ENCODE assay signal across 11 cellular contexts in genomic region chr18:12015697-12016062, GRCh38. TPM values are rescaled to one million over a fixed set of nuclear protein-coding genes. Genes with fewer than 3 reads are reported as not detected.
DNase-seq lines count a peak whose midpoint lies in the region; ATAC-seq, FAIRE-seq and TF ChIP-seq lines count a peak whose summit lies in the region.
"Had no signal": no experiment of that assay in that cellular context is flagged by ENCODE, and none has a peak within 500 bp of the region (broad histone marks: within the 10 kb centered on the region; RNA-seq: fewer than 3 reads in every experiment).

No MANE protein-coding gene starts in this region.

- DNase-seq in M059J (ENCODE audit: low read depth), result peak; percentile 89
- DNase-seq in MCF 10A (ENCODE audit: unreplicated experiment), result peak; percentile 94
- DNase-seq in keratinocyte (ENCODE audit: low read depth, low spot score), result no peak
- DNase-seq in small intestine, result peak; percentile 94
- DNase-seq in NCI-H1105 (lab: John Stamatoyannopoulos, UW), result no peak
- DNase-seq in H9, result no peak
- DNase-seq in COLO829 (ENCODE audit: low spot score), result no peak
- DNase-seq: central memory CD4-positive, alpha-beta T cell; DND-41 had no signal

- peak overlapping the region; percentile 15 for H3K27ac ChIP-seq in keratinocyte (ENCODE audit: control insufficient read depth, insufficient read depth, low read length)
- peak overlapping the region; percentile 84 to 92 for H3K27ac ChIP-seq in small intestine (ENCODE audit: low read depth in 1 of 2, low read length in 1 of 2)
- H3K27ac ChIP-seq in H9 (ENCODE audit: insufficient read length, low read depth, low read length), result no peak overlapping the region
- H3K27ac ChIP-seq: SJSA1 had no signal

- H3K9me3 ChIP-seq in keratinocyte (ENCODE audit: control insufficient read depth, low read depth, low read length) (no peaks in the 10 kb centered on the region), small intestine (ENCODE audit: control insufficient read depth, low read depth) (no peaks in the 10 kb centered on the region), H9 (ENCODE audit: control insufficient read depth, low read depth, low read length) (no peaks in the 10 kb centered on the region)
- H3K9me3 ChIP-seq: SJSA1 had no signal

- H4K20me1 ChIP-seq in keratinocyte (ENCODE audit: control insufficient read depth, extremely low read depth, insufficient read depth, low read length), result no peaks in the 10 kb centered on the region
- H4K20me1 ChIP-seq in H9 (ENCODE audit: control insufficient read depth, insufficient read depth, insufficient read length), result no peaks in the 10 kb centered on the region

- H4K91ac ChIP-seq in H9 (ENCODE audit: insufficient read length, low read depth, low read length), result no peak overlapping the region

- no peak overlapping the region for H3K14ac ChIP-seq in H9 (ENCODE audit: insufficient read depth, low read length)

- H3K4me1 Mint-ChIP-seq in MCF 10A (ENCODE audit: insufficient read depth, unreplicated experiment) (peaks cover 17% of the 10 kb centered on the region), H9 (no peaks in the 10 kb centered on the region)

- POLR2A ChIA-PET in MCF 10A (lab: Yijun Ruan, JAX), result interaction anchor here (0.8 to 3.1 kb wide), 7 partner anchors 9 to 107 kb away, joined by 3 to 12 read pairs (median 6); no protein-coding TSS in a partner anchor

- H3K79me2 ChIP-seq in keratinocyte (ENCODE audit: control insufficient read depth, insufficient read depth, low read length) (no peaks in the 10 kb centered on the region), H9 (ENCODE audit: insufficient read depth, low read length) (no peaks in the 10 kb centered on the region)

- H3K4me2 ChIP-seq in keratinocyte (ENCODE audit: control insufficient read depth, extremely low read depth, insufficient read depth, low read depth, low read length) (no peak overlapping the region), H9 (ENCODE audit: insufficient read depth, insufficient read length, low read length) (no peak overlapping the region)

- H2AFZ ChIP-seq in keratinocyte (ENCODE audit: control insufficient read depth, low read length) (no peak overlapping the region), H9 (ENCODE audit: low read length) (no peak overlapping the region)

- no TSS peak for BruUV-seq in MCF 10A (replicated peaks; lab: Mats Ljungman, UMichigan)

- intact Hi-C loops in MCF 10A (cut with micrococcal nuclease), result no loop called here

- H3K9me3 Mint-ChIP-seq in MCF 10A (ENCODE audit: unreplicated experiment) (no peaks in the 10 kb centered on the region), H9 (no peaks in the 10 kb centered on the region)

- CTCF ChIA-PET in MCF 10A (lab: Yijun Ruan, JAX), result interaction anchor here (0.7 to 3.0 kb wide), 8 partner anchors 16 to 836 kb away, joined by 3 to 16 read pairs (median 5); no protein-coding TSS in a partner anchor

- H3K27me3 ChIP-seq in keratinocyte (ENCODE audit: control insufficient read depth, extremely low read depth, insufficient read depth, low read length), result no peaks in the 10 kb centered on the region
- no peaks in the 10 kb centered on the region for H3K27me3 ChIP-seq in small intestine (ENCODE audit: control insufficient read depth in 2 of 2, insufficient read depth in 2 of 2, low read length in 2 of 2)
- no peaks in the 10 kb centered on the region for H3K27me3 ChIP-seq in H9 (ENCODE audit: insufficient read depth, low read length)
- H3K27me3 ChIP-seq: SJSA1 had no signal

- H3K4me3 ChIP-seq in keratinocyte (ENCODE audit: control insufficient read depth in 2 of 3, extremely low read depth in 1 of 3, insufficient read depth in 2 of 3, low read depth in 1 of 3, low read length in 3 of 3) (no peak overlapping the region), small intestine (ENCODE audit: low read depth in 1 of 2, low read length in 2 of 2) (no peak overlapping the region)
- H3K4me3 ChIP-seq: SJSA1 had no signal

- H3K27ac Mint-ChIP-seq in MCF 10A (ENCODE audit: low read depth, unreplicated experiment) (peak overlapping the region; percentile 59), H9 (no peak overlapping the region)

- no peak overlapping the region for H2BK15ac ChIP-seq in H9 (ENCODE audit: low read depth, low read length)

- H2BK20ac ChIP-seq in H9 (ENCODE audit: low read depth, low read length, poor library complexity, severe bottlenecking), result no peak overlapping the region

- WGBS in small intestine, 3 donors, result 6 to 45% (median 32%) methylated on average over 6 of the region's 6 CpGs
- no CpG with 5 or more reads among the region's 6 CpGs for whole genome bisulfite sequencing in H9 (ENCODE audit: extremely low coverage, insufficient read length, low lambda C conversion rate)

- H3K4ac ChIP-seq in H9 (ENCODE audit: low read depth, low read length), result no peak overlapping the region

- no peak overlapping the region for H2AK5ac ChIP-seq in H9 (ENCODE audit: insufficient read length, low read length)

- H3K23me2 ChIP-seq in H9 (ENCODE audit: insufficient read length, low read depth, low read length, poor library complexity, severe bottlenecking), result no peaks in the 10 kb centered on the region

- H2BK5ac ChIP-seq in H9 (ENCODE audit: insufficient read length, low read length), result no peak overlapping the region

- H3T11ph ChIP-seq in H9 (ENCODE audit: low read length), result no peak overlapping the region

- no peak overlapping the region for H3K4me3 Mint-ChIP-seq in MCF 10A (ENCODE audit: unreplicated experiment)
- H3K4me3 Mint-ChIP-seq in H9, result no peak overlapping the region

- H4K5ac ChIP-seq in H9 (ENCODE audit: insufficient read length, low read depth, low read length), result no peak overlapping the region

- H3K36me3 ChIP-seq in keratinocyte (ENCODE audit: control insufficient read depth in 2 of 2, extremely low read depth in 1 of 2, insufficient read depth in 2 of 2, low read length in 2 of 2) (peaks cover 2 to 4% of the 10 kb centered on the region in 2 experiments), small intestine (ENCODE audit: control insufficient read depth in 2 of 2, insufficient read depth in 2 of 2, low read length in 2 of 2) (peaks cover 0 to 5% of the 10 kb centered on the region in 2 donors)
- H3K36me3 ChIP-seq: SJSA1 had no signal

- no peak overlapping the region for H2BK12ac ChIP-seq in H9 (ENCODE audit: insufficient read length, low read depth, low read length)

- peak; percentile 55 for FAIRE-seq in keratinocyte (lab: Jason Lieb, UNC)
- FAIRE-seq in small intestine (lab: Jason Lieb, UNC), result no peak

- no peak for ATAC-seq in HG03571 (IDR thresholded peaks at IDR 0.05; ENCODE audit: unreplicated experiment)

- no peak overlapping the region for H3K56ac ChIP-seq in H9 (ENCODE audit: insufficient read length, low read depth, low read length)

- H3K9ac ChIP-seq in keratinocyte (ENCODE audit: control insufficient read depth, extremely low read depth, insufficient read depth, low read length) (no peak overlapping the region), H9 (ENCODE audit: extremely low read depth, insufficient read length, low read length) (no peak overlapping the region)

- H3K9me1 ChIP-seq in keratinocyte (ENCODE audit: control insufficient read depth, extremely low read depth, insufficient read depth, low read length), result no peaks in the 10 kb centered on the region

- H3K36me3 Mint-ChIP-seq in MCF 10A (ENCODE audit: insufficient read depth, unreplicated experiment) (peaks cover 23% of the 10 kb centered on the region), H9 (ENCODE audit: insufficient read depth in 1 of 3, low read depth in 3 of 3) (peaks cover 46 to 77% (median 51%) of the 10 kb centered on the region in 3 experiments)

- TF ChIP-seq CTCF in MCF 10A (IDR thresholded peaks at IDR 0.05; ENCODE audit: unreplicated experiment) (no peak), keratinocyte (optimal IDR thresholded peaks at IDR 0.05 in 1 of 3, IDR thresholded peaks at IDR 0.05 in 1 of 3, conservative IDR thresholded peaks at IDR 0.05 in 1 of 3; ENCODE audit: extremely low read depth in 1 of 3, insufficient read depth in 2 of 3, low read length in 3 of 3) (no peak), H9 (conservative IDR thresholded peaks at IDR 0.05) (no peak)

- H3K4me1 ChIP-seq in keratinocyte (ENCODE audit: control insufficient read depth, extremely low read depth, insufficient read depth, low read length) (peaks cover 22% of the 10 kb centered on the region), small intestine (ENCODE audit: control insufficient read depth in 2 of 2, insufficient read depth in 1 of 2, low read depth in 1 of 2, low read length in 1 of 2) (peaks cover 0 to 1% of the 10 kb centered on the region in 2 donors), H9 (ENCODE audit: insufficient read depth, low read length) (no peaks in the 10 kb centered on the region)

- H3K18ac ChIP-seq in H9 (ENCODE audit: insufficient read length, low read depth, low read length), result no peak overlapping the region

- dilution Hi-C loops in keratinocyte (cut with MboI; ENCODE audit: extremely low pct_ligation_motif_present, low sequenced_read_pairs), result no loop called here

- H2BK120ac ChIP-seq in H9 (ENCODE audit: low read depth, low read length, poor library complexity, severe bottlenecking), result no peak overlapping the region

- no peak overlapping the region for H3K23ac ChIP-seq in H9 (ENCODE audit: insufficient read length, low read depth, low read length)

- no peaks in the 10 kb centered on the region for H3K79me1 ChIP-seq in H9 (ENCODE audit: insufficient read depth, low read depth, low read length, poor library complexity, severe bottlenecking)

- no peak overlapping the region for H4K8ac ChIP-seq in H9 (replicated peaks; ENCODE audit: insufficient read length, low read depth, low read length)

- H3K27me3 Mint-ChIP-seq in MCF 10A (ENCODE audit: insufficient read depth, unreplicated experiment) (no peaks in the 10 kb centered on the region), H9 (ENCODE audit: low read depth) (no peaks in the 10 kb centered on the region; the same call in 1 of the 2 replicates)

RNA-seq across cellular contexts. Expression of gene IMPA2, which starts 34.4 kb away (rescaled TPM):
- total RNA-seq in M059J (2014; rRNA removed; shearing (Covaris generic)), result 9.6 and 10.4 TPM in 2 replicates
- 8.8 and 12.8 TPM in 2 replicates for total RNA-seq in MCF 10A (2022)
- polyA plus RNA-seq in keratinocyte, result 9.9 to 18.7 TPM (median 17.6 TPM) in 3 replicates
- polyA plus RNA-seq in keratinocyte (2011; ENCODE audit: low read depth), result 66.4 TPM
- 11.2 and 14.0 TPM in 2 replicates for polyA plus RNA-seq in keratinocyte (2011; cell fraction: cytosol; rRNA removed)
- 11.4 TPM in 2 replicates for polyA plus RNA-seq in keratinocyte (2011; cell fraction: nucleus; rRNA removed)
- polyA plus RNA-seq in keratinocyte (2012; ENCODE audit: low replicate concordance), result 11.0 and 143 TPM in 2 replicates
- 12.0 to 15.1 TPM (median 12.1 TPM) in 3 replicates for polyA minus RNA-seq in keratinocyte
- polyA minus RNA-seq in keratinocyte (2011; cell fraction: cytosol; rRNA and poly(A)+ RNA removed), result 12.5 TPM
- 4.2 and 4.6 TPM in 2 replicates for polyA minus RNA-seq in keratinocyte (2011; cell fraction: nucleus; rRNA and poly(A)+ RNA removed)
- 10 to 100 TPM; 22.6 to 58.3 (median 26.7) TPM for polyA plus RNA-seq in small intestine
- 69.1 and 73.8 TPM in 2 replicates for total RNA-seq in H9 (2021)

Comparison
In these comparisons a context has a peak if more than half of its experiments do, and no peak if none do; other contexts are left out.
1. DNase-seq: peak in M059J (single experiment), MCF 10A (single experiment) and small intestine (single experiment); none in keratinocyte (single experiment), NCI-H1105 (single experiment), H9 (single experiment) and COLO829 (single experiment).